ENCODE assay signal across 1 cellular context in genomic region chr7:35753761-35754603, GRCh38.
TF ChIP-seq lines count a peak whose summit lies in the region.

No MANE protein-coding gene starts in this region.

TF ChIP-seq in GM23338, 12 proteins besides CTCF, POLR2A, EP300 and RAD21 (continued from another document):
- TF ChIP-seq ZNF462 (CRISPR knock-in tag; IDR thresholded peaks at IDR 0.05) (no peak), EZH2phosphoT487 (IDR thresholded peaks at IDR 0.05; ENCODE audit: unreplicated experiment) (no peak), CREB1 (CRISPR knock-in tag; IDR thresholded peaks at IDR 0.05; ENCODE audit: low read depth) (no peak), REST (IDR thresholded peaks at IDR 0.05; ENCODE audit: unreplicated experiment) (no peak)
